ENCODE assay signal across 8 cellular contexts in genomic region chr17:15683824-15684478, GRCh38.
A peak's percentile ranks its signal among the peaks of the same experiment; 100 is the strongest.
DNase-seq lines count a peak whose midpoint lies in the region; TF ChIP-seq lines count a peak whose summit lies in the region.
"Not testable (repeated sequence)": the region's sequence is repeated elsewhere in the genome, so short reads cannot be mapped to it uniquely, and the experiment has no call there.

TRIM16 (minus strand) TSS chr17:15684311; CDS start chr17:15651609, 32,702 bp downstream.

- not testable (repeated sequence) for H3K9me2 ChIP-seq in MM.1S (replicated peaks; ENCODE audit: insufficient read depth, low read length)

- peak within 1 kb of the TSS; percentile 93 for H2AFZ ChIP-seq in MM.1S (ENCODE audit: low read length)

- not testable (repeated sequence) for H3K27me3 ChIP-seq in MM.1S (replicated peaks; ENCODE audit: insufficient read depth, low read length); neutrophil; stomach smooth muscle (ENCODE audit: control insufficient read depth in 1 of 2, insufficient read depth in 2 of 2, low read length in 2 of 2)

- H3F3A ChIP-seq in MM.1S (ENCODE audit: insufficient read depth, low read length), result not testable (repeated sequence)

- DNase-seq in GM04504 (ENCODE audit: low read depth) (peak; percentile 19), MM.1S (peak; percentile 61), SKM-1 (lab: John Stamatoyannopoulos, UW; ENCODE audit: unreplicated experiment) (peak; percentile 16), globus pallidus (ENCODE audit: low spot score) (peak; percentile 70)
- peak; percentile 81 for DNase-seq in activated naive CD4-positive, alpha-beta T cell treated with anti-CD3 and anti-CD28 coated beads, Interleukin-2, amount 50 U/mL, for 16 hours

- POLR2A ChIA-PET in HEK293 (lab: Yijun Ruan, JAX), result not testable (repeated sequence)

- H3K4me1 ChIP-seq in HEK293 (ENCODE audit: control insufficient read depth, insufficient read depth, low read length); MM.1S (ENCODE audit: low read length); neutrophil (ENCODE audit: control insufficient read depth in 1 of 2, insufficient read depth in 1 of 2, low read depth in 1 of 2, low read length in 1 of 2); stomach smooth muscle (ENCODE audit: control insufficient read depth, insufficient read depth, low read length): not testable (repeated sequence)

- H3K79me2 ChIP-seq in MM.1S (ENCODE audit: low read length), result not testable (repeated sequence)

- not testable (repeated sequence) for H3K9me3 ChIP-seq in HEK293 (ENCODE audit: control insufficient read depth, insufficient read depth, low read depth, low read length); MM.1S (replicated peaks; ENCODE audit: insufficient read depth, low read length); neutrophil; stomach smooth muscle (ENCODE audit: control insufficient read depth in 2 of 2, low read length in 2 of 2)

- H3K4me2 ChIP-seq in MM.1S (ENCODE audit: low read depth, low read length), result peak within 1 kb of the TSS; percentile 46; the same call in 1 of the 2 replicates

- not testable (repeated sequence) for H3K27ac ChIP-seq in HEK293 (ENCODE audit: extremely low read depth, low read depth, low read length); MM.1S (ENCODE audit: low read length); neutrophil; stomach smooth muscle (ENCODE audit: low read length)

- peak within 1 kb of the TSS; percentile 23; the same call in 1 of the 2 replicates for H3K9ac ChIP-seq in MM.1S (ENCODE audit: low read length)
- H3K9ac ChIP-seq in stomach smooth muscle (ENCODE audit: low read length in 2 of 2), result peak within 1 kb of the TSS; percentile 47 to 69

- H4K20me1 ChIP-seq in MM.1S (ENCODE audit: insufficient read depth, low read length), result not testable (repeated sequence)

- not testable (repeated sequence) for TF ChIP-seq CTCF in HEK293 (tag by site-specific recombination; IDR thresholded peaks at IDR 0.05); MM.1S (IDR thresholded peaks at IDR 0.05; ENCODE audit: low read length); neutrophil (IDR thresholded peaks at IDR 0.05)

- CTCF ChIA-PET in HEK293 (lab: Yijun Ruan, JAX), result not testable (repeated sequence)

- H3K4me3 ChIP-seq in HEK293 (ENCODE audit: low read depth, low read length), result peak within 1 kb of the TSS; percentile 72
- peak within 1 kb of the TSS; percentile 56 for H3K4me3 ChIP-seq in MM.1S (ENCODE audit: low read length)
- peak within 1 kb of the TSS; percentile 61 to 66 for H3K4me3 ChIP-seq in neutrophil (ENCODE audit: low read depth in 1 of 2, low read length in 1 of 2)
- H3K4me3 ChIP-seq in stomach smooth muscle (ENCODE audit: low read length in 2 of 2), result peak within 1 kb of the TSS; percentile 74 to 75

- H3K36me3 ChIP-seq in HEK293 (ENCODE audit: control insufficient read depth in 2 of 2, insufficient read depth in 1 of 2, low read length in 2 of 2); MM.1S (replicated peaks; ENCODE audit: insufficient read depth, low read length); neutrophil; stomach smooth muscle (ENCODE audit: control insufficient read depth in 2 of 2, insufficient read depth in 2 of 2, low read length in 2 of 2): not testable (repeated sequence)

TF ChIP-seq in HEK293, 187 proteins besides CTCF, POLR2A, EP300 and RAD21:
- peak; percentile 91 for TF ChIP-seq ZBTB11 (tag by site-specific recombination; conservative IDR thresholded peaks at IDR 0.05; ENCODE audit: low read depth)
- peak; percentile 87 for TF ChIP-seq ZNF596 (tag by site-specific recombination; IDR thresholded peaks at IDR 0.05)
- peak; percentile 76 for TF ChIP-seq ZNF76 (tag by site-specific recombination; IDR thresholded peaks at IDR 0.05; ENCODE audit: borderline replicate concordance, low read depth)
- TF ChIP-seq ZNF518A (tag by site-specific recombination; conservative IDR thresholded peaks at IDR 0.05; ENCODE audit: low read depth), result peak; percentile 66; the same call in 1 of the 2 replicates
- TF ChIP-seq SP2 (tag by site-specific recombination; IDR thresholded peaks at IDR 0.05), result peak; percentile 33; the same call in 1 of the 2 replicates

Comparison
In these comparisons a context has a peak if more than half of its experiments do, and no peak if none do; other contexts are left out.
1. DNase-seq: peak in every context shown above with its lines; median percentile 81 in activated naive CD4-positive, alpha-beta T cell treated with anti-CD3 and anti-CD28 coated beads, Interleukin-2, amount 50 U/mL, for 16 hours; 70 in globus pallidus; 61 in MM.1S; 19 in GM04504; 16 in SKM-1.